20 cellular contexts compared by ENCODE assay signal in the genomic region with DNA sequence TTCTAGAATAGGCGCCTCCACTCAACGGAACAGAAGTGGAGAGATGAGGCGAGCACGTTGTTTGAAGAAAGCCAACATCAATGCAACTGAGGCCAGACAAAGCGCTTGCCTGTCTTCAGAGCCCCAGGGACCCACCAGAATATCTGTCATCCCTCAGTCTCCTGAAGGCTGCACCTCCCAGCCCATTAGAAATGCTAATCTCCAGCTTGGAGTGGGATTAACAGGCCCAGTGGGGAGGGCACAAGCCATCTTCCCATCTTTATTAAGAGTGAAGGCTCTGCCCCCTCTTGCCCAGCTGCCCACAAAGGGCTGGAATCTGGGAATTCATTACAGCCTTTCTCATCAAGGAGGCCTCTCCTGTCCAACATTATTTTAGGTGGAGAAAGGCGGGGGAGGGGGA. TPM values are rescaled to one million over a fixed set of nuclear protein-coding genes. Genes with fewer than 3 reads are reported as not detected.
DNase-seq lines count a peak whose midpoint lies in the region; FAIRE-seq and TF ChIP-seq lines count a peak whose summit lies in the region.
"Had no signal": no experiment of that assay in that cellular context is flagged by ENCODE, and none has a peak within 500 bp of the region (broad histone marks: within the 10 kb centered on the region; RNA-seq: fewer than 3 reads in every experiment).

No MANE protein-coding gene starts in this region.

- H3K4me1 Mint-ChIP-seq in CD8-positive, alpha-beta memory T cell: no peaks in the 10 kb centered on the region
- H3K4me1 Mint-ChIP-seq: T-cell had no signal

- no peak overlapping the region for H3K27ac Mint-ChIP-seq in CD8-positive, alpha-beta memory T cell
- H3K27ac Mint-ChIP-seq: T-cell had no signal

- H3K4me1 ChIP-seq in HEK293 (ENCODE audit: control insufficient read depth, insufficient read depth, low read length): no peaks in the 10 kb centered on the region
- no peaks in the 10 kb centered on the region for H3K4me1 ChIP-seq in CD8-positive, alpha-beta memory T cell (ENCODE audit: insufficient read depth, low read length)
- H3K4me1 ChIP-seq: BE2C, SJCRH30 had no signal

- FAIRE-seq in urothelium cell line (lab: Jason Lieb, UNC) (no peak), RCC 7860 (lab: Jason Lieb, UNC) (no peak)
- FAIRE-seq: GM12878 had no signal

- POLR2A ChIA-PET in HEK293 (lab: Yijun Ruan, JAX): no interaction called here
- POLR2A ChIA-PET in CD8-positive, alpha-beta memory T cell (lab: Charles Lee): no interaction called here

- TF ChIP-seq CTCF in HEK293 (tag by site-specific recombination; IDR thresholded peaks at IDR 0.05): no peak
- no peak for TF ChIP-seq CTCF in WERI-Rb-1 (IDR thresholded peaks at IDR 0.05; ENCODE audit: low read depth, low read length)

- DNase-seq in WERI-Rb-1: peak; percentile 95
- DNase-seq in iPS-NIHi11 (ENCODE audit: low spot score): peak; percentile 58
- DNase-seq in CD8-positive, alpha-beta memory T cell: no peak
- DNase-seq in stimulated activated CD4-positive, alpha-beta T cell treated with anti-CD3 and anti-CD28 coated beads, Interleukin-4, amount 100 ng/mL, for 1 hour: no peak
- no peak for DNase-seq in urothelium cell line (ENCODE audit: low spot score)
- no peak for DNase-seq in RCC 7860 (ENCODE audit: low spot score)
- DNase-seq: BE2C, DMS 273 treated with DMSO at 0.1 percent for 48 hours, DMS79 treated with DMSO at 0.1 percent for 48 hours, GM23248, Karpas-422, NCI-H1694, NCI-H446, NCI-H69, SJCRH30, T-cell had no signal

- no peaks in the 10 kb centered on the region for H3K36me3 Mint-ChIP-seq in CD8-positive, alpha-beta memory T cell
- H3K36me3 Mint-ChIP-seq: T-cell had no signal

- H3K4me3 ChIP-seq in HEK293 (ENCODE audit: low read depth, low read length) (no peak overlapping the region), WERI-Rb-1 (ENCODE audit: low read depth, low read length) (no peak overlapping the region)
- no peak overlapping the region for H3K4me3 ChIP-seq in CD8-positive, alpha-beta memory T cell (ENCODE audit: low read length)
- H3K4me3 ChIP-seq: GM12878, GM23248, SJCRH30 had no signal

- H3K9me3 Mint-ChIP-seq in CD8-positive, alpha-beta memory T cell: no peaks in the 10 kb centered on the region
- H3K9me3 Mint-ChIP-seq: T-cell had no signal

- H3K4me3 Mint-ChIP-seq in CD8-positive, alpha-beta memory T cell: no peak overlapping the region
- H3K4me3 Mint-ChIP-seq: T-cell had no signal

- H3K9me3 ChIP-seq in HEK293 (ENCODE audit: control insufficient read depth, insufficient read depth, low read depth, low read length): no peaks in the 10 kb centered on the region
- no peaks in the 10 kb centered on the region for H3K9me3 ChIP-seq in WERI-Rb-1 (ENCODE audit: severe bottlenecking)
- no peaks in the 10 kb centered on the region for H3K9me3 ChIP-seq in CD8-positive, alpha-beta memory T cell (ENCODE audit: low read length)
- H3K9me3 ChIP-seq: BE2C, SJCRH30 had no signal

- no peak overlapping the region for H3K27ac ChIP-seq in HEK293 (ENCODE audit: extremely low read depth, low read depth, low read length)
- H3K27ac ChIP-seq in WERI-Rb-1: peak overlapping the region; percentile 43
- H3K27ac ChIP-seq in CD8-positive, alpha-beta memory T cell (ENCODE audit: low read depth, low read length): no peak overlapping the region
- H3K27ac ChIP-seq: GM23248, SJCRH30 had no signal

- H3K36me3 ChIP-seq in HEK293 (ENCODE audit: control insufficient read depth in 2 of 2, insufficient read depth in 1 of 2, low read length in 2 of 2) (no peaks in the 10 kb centered on the region), WERI-Rb-1 (no peaks in the 10 kb centered on the region)
- H3K36me3 ChIP-seq in CD8-positive, alpha-beta memory T cell (ENCODE audit: insufficient read depth, low read length): no peaks in the 10 kb centered on the region
- H3K36me3 ChIP-seq: BE2C, SJCRH30 had no signal

- peaks cover 5 to 23% of the 10 kb centered on the region in 2 donors for H3K27me3 Mint-ChIP-seq in CD8-positive, alpha-beta memory T cell

- no peaks in the 10 kb centered on the region for H3K27me3 ChIP-seq in WERI-Rb-1 (ENCODE audit: insufficient read depth, low read depth, severe bottlenecking)
- H3K27me3 ChIP-seq in CD8-positive, alpha-beta memory T cell (ENCODE audit: insufficient read depth, low read length, poor library complexity, severe bottlenecking): no peaks in the 10 kb centered on the region
- H3K27me3 ChIP-seq: BE2C had no signal

- CTCF ChIA-PET in HEK293 (lab: Yijun Ruan, JAX): interaction anchor here (1.0 to 2.8 kb wide), 3 partner anchors 35 to 245 kb away, joined by 3 to 7 read pairs (median 3); no protein-coding TSS in a partner anchor
- CTCF ChIA-PET in CD8-positive, alpha-beta memory T cell (lab: Charles Lee): no interaction called here

TF ChIP-seq in HEK293, 187 proteins besides CTCF, POLR2A, EP300 and RAD21:
- TF ChIP-seq ZNF777 (tag by site-specific recombination; IDR thresholded peaks at IDR 0.05; ENCODE audit: borderline replicate concordance): no peak
- TF ChIP-seq ZNF501 (tag by site-specific recombination; IDR thresholded peaks at IDR 0.05): no peak
- no peak for TF ChIP-seq ZNF274 (IDR thresholded peaks at IDR 0.05; ENCODE audit: low read length)
- no peak for TF ChIP-seq ZNF274 (tag by site-specific recombination; IDR thresholded peaks at IDR 0.05; ENCODE audit: borderline replicate concordance)
- TF ChIP-seq ZFP37 (tag by site-specific recombination; IDR thresholded peaks at IDR 0.05): 0 out of 2 replicates have a peak, but pooled peaks have one; percentile 38
- TF ChIP-seq ZNF548 (tag by site-specific recombination; IDR thresholded peaks at IDR 0.05): no peak

RNA-seq across cellular contexts. Expression of gene CNTN2, which starts 16.8 kb away (rescaled TPM):
- total RNA-seq in CD8-positive, alpha-beta memory T cell: not detected
- polyA plus RNA-seq in CD8-positive, alpha-beta memory T cell: not detected
- total RNA-seq: A673, GM12878, GM23248, M059J, T-cell had no signal
- polyA plus RNA-seq: GM23248 had no signal

RNA-seq across cellular contexts. Expression of gene TMEM81, which starts 58.1 kb away (rescaled TPM):
- total RNA-seq in CD8-positive, alpha-beta memory T cell: 1 to 10 TPM; 2.9 to 4.6 TPM
- polyA plus RNA-seq in CD8-positive, alpha-beta memory T cell: 0.37 TPM

Comparison
In these comparisons a context has a peak if more than half of its experiments do, and no peak if none do; other contexts are left out.
1. DNase-seq: peak in WERI-Rb-1 (single experiment) and iPS-NIHi11 (single experiment); none in CD8-positive, alpha-beta memory T cell (0 of 5), stimulated activated CD4-positive, alpha-beta T cell treated with anti-CD3 and anti-CD28 coated beads, Interleukin-4, amount 100 ng/mL, for 1 hour (single experiment), urothelium cell line (single experiment) and RCC 7860 (single experiment).